Comparison of ENCODE assay signal across 9 cellular contexts in the genomic region with DNA sequence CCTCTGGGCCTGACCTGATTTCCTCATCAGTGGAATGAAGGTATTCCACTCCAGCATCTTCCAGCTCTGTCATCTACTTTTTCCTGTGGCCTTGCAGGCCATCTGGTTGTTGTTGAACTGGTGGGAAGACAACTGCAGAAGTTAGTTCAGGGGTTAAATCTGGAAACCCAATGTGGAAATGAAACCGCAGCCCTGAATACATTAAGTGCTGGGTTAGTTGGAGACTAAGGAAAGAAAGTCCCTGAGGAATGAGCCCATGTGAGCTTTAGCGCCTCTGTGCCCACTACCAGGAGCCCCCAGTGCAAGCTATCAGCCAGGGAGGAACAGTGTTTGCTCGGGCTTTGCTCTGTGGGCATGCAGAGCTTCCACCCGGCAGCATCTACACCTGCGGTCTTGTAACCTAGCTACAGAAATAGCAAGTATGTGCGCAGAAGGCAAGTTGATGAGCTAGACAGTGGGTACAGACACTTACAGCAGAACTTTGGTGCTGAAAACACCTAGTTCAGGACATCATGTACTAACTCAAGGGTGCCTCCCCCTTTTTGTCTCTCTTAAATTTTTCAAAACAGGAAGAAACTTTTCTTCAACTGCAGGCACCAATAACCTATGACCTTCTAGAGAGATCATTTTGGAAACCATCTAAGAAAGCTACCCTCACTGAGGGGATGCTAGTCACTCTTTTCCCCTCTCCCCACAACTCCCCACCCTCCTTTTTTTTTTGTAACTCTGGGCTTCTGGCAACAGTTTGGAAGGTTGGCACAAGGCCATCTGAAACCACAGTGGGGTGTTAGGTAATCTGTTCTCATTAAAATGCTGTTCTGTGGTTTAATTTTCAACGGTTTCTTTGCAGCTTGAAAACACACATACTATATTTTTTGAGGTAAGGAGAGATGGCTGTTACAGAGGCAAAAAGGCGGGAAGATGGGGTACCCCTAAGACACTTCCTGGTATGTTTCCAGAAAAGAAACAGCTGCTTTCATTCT. TPM values are rescaled to one million over a fixed set of nuclear protein-coding genes. Genes with fewer than 3 reads are reported as not detected.
A peak's percentile ranks its signal among the peaks of the same experiment; 100 is the strongest.
DNase-seq lines count a peak whose midpoint lies in the region; ATAC-seq and TF ChIP-seq lines count a peak whose summit lies in the region.
"Had no signal": no experiment of that assay in that cellular context is flagged by ENCODE, and none has a peak within 500 bp of the region (broad histone marks: within the 10 kb centered on the region; RNA-seq: fewer than 3 reads in every experiment).

No MANE protein-coding gene starts in this region.

- peak overlapping the region in 1 of 2 donors; percentile 18 for H3K4me3 ChIP-seq in CD4-positive, alpha-beta memory T cell (ENCODE audit: low read length in 2 of 2)
- H3K4me3 ChIP-seq in hepatocyte = no peak overlapping the region
- H3K4me3 ChIP-seq: adrenal gland had no signal

- intact Hi-C loops in CD4-positive, alpha-beta memory T cell (cut with micrococcal nuclease) = loop anchor here (1.0 to 10.0 kb wide), 11 partner anchors 18 to 1469 kb away; partner anchors contain the start of genes CCNT2, CXCR4, DARS1 and R3HDM1

- H3K27ac ChIP-seq in CD4-positive, alpha-beta memory T cell (ENCODE audit: low read depth, low read length) = peak overlapping the region; percentile 95
- H3K27ac ChIP-seq in hepatocyte = no peak overlapping the region

- peak overlapping the region; percentile 70 to 92 (median 80) for H3K4me3 Mint-ChIP-seq in CD4-positive, alpha-beta memory T cell
- peak overlapping the region; percentile 85 for H3K4me3 Mint-ChIP-seq in T-helper 17 cell

- no peaks in the 10 kb centered on the region for H3K27me3 Mint-ChIP-seq in CD4-positive, alpha-beta memory T cell
- H3K27me3 Mint-ChIP-seq in T-helper 17 cell = no peaks in the 10 kb centered on the region

- H3K36me3 Mint-ChIP-seq in CD4-positive, alpha-beta memory T cell = peaks cover 0 to 7% of the 10 kb centered on the region in 2 donors
- H3K36me3 Mint-ChIP-seq in T-helper 17 cell (ENCODE audit: low read depth) = no peaks in the 10 kb centered on the region

- peaks cover 0 to 5% (median 0%) of the 10 kb centered on the region in 8 donors for H3K9me3 Mint-ChIP-seq in CD4-positive, alpha-beta memory T cell

- H3K9me2 ChIP-seq in hepatocyte (replicated peaks; ENCODE audit: insufficient read depth) = no peaks in the 10 kb centered on the region

- CTCF ChIA-PET in CD4-positive, alpha-beta memory T cell (lab: Charles Lee; ENCODE audit: partially characterized antibody) = interaction anchor here (0.7 to 3.7 kb wide), 22 partner anchors 9 to 248 kb away, joined by 3 to 24 read pairs (median 5); partner anchors contain the start of genes CXCR4 and DARS1

- no peaks in the 10 kb centered on the region for H4K20me1 ChIP-seq in hepatocyte (ENCODE audit: insufficient read depth, poor library complexity, severe bottlenecking)

- peaks cover 98% of the 10 kb centered on the region for H3K4me1 ChIP-seq in CD4-positive, alpha-beta memory T cell (ENCODE audit: insufficient read depth, low read length)
- no peaks in the 10 kb centered on the region for H3K4me1 ChIP-seq in hepatocyte (ENCODE audit: insufficient read depth)

- WGBS in hepatocyte (ENCODE audit: low lambda C conversion rate, missing lambda C conversion rate) = 85% methylated on average over 8 of the region's 8 CpGs

- DNase-seq in CD4-positive, alpha-beta memory T cell = peak; percentile 93 to 96 (median 95)
- DNase-seq in T-helper 17 cell = peak; percentile 31 to 74 (median 67)
- peak; percentile 28 for DNase-seq in cerebellar cortex (ENCODE audit: low spot score)
- peak; percentile 61 to 64 for DNase-seq in stimulated activated CD8-positive, alpha-beta memory T cell treated with anti-CD3 and anti-CD28 coated beads, Interleukin-2, amount 100 ng/mL, for 1 hour (ENCODE audit: low read depth in 2 of 2)
- DNase-seq in SK-N-DZ (ENCODE audit: low spot score) = no peak
- DNase-seq in hepatocyte (ENCODE audit: low spot score) = no peak

- POLR2A ChIA-PET in CD4-positive, alpha-beta memory T cell (lab: Charles Lee; ENCODE audit: partially characterized antibody) = interaction anchor here (0.6 to 13.9 kb wide), 56 partner anchors 9 to 395 kb away, joined by 3 to 599 read pairs (median 4); partner anchors contain the start of genes CXCR4, DARS1 and UBXN4

- peak overlapping the region; percentile 96 to 100 (median 99) for H3K27ac Mint-ChIP-seq in CD4-positive, alpha-beta memory T cell
- H3K27ac Mint-ChIP-seq in T-helper 17 cell = peak overlapping the region; percentile 97

- peak; percentile 35 for ATAC-seq in GM19467 (IDR thresholded peaks at IDR 0.05; ENCODE audit: unreplicated experiment)
- peak; percentile 35 for ATAC-seq in HG03558 (IDR thresholded peaks at IDR 0.05; ENCODE audit: extremely low read depth, unreplicated experiment)
- peak; percentile 73 for ATAC-seq in T-helper 17 cell

- H3K27me3 ChIP-seq in CD4-positive, alpha-beta memory T cell (ENCODE audit: insufficient read depth, low read length) = no peaks in the 10 kb centered on the region
- no peaks in the 10 kb centered on the region for H3K27me3 ChIP-seq in hepatocyte
- H3K27me3 ChIP-seq: adrenal gland had no signal

- TF ChIP-seq CTCF in hepatocyte (IDR thresholded peaks at IDR 0.05; ENCODE audit: poor library complexity) = no peak

- H3K9me3 ChIP-seq in CD4-positive, alpha-beta memory T cell (ENCODE audit: control insufficient read depth in 1 of 2, low read length in 2 of 2) = no peaks in the 10 kb centered on the region
- no peaks in the 10 kb centered on the region for H3K9me3 ChIP-seq in T-helper 17 cell (ENCODE audit: control insufficient read depth, low read length, poor library complexity, severe bottlenecking)
- H3K9me3 ChIP-seq in hepatocyte (ENCODE audit: low read depth) = no peaks in the 10 kb centered on the region
- H3K9me3 ChIP-seq: adrenal gland had no signal

- H2AFZ ChIP-seq in hepatocyte = no peak overlapping the region

- peaks cover 72 to 98% (median 89%) of the 10 kb centered on the region in 4 donors for H3K4me1 Mint-ChIP-seq in CD4-positive, alpha-beta memory T cell
- peaks cover 73% of the 10 kb centered on the region for H3K4me1 Mint-ChIP-seq in T-helper 17 cell

- no peaks in the 10 kb centered on the region for H3K36me3 ChIP-seq in CD4-positive, alpha-beta memory T cell (ENCODE audit: insufficient read depth, low read length)
- H3K36me3 ChIP-seq in hepatocyte (replicated peaks; ENCODE audit: insufficient read depth, low read depth) = no peaks in the 10 kb centered on the region
- H3K36me3 ChIP-seq: adrenal gland had no signal

- no peak overlapping the region for H3K4me2 ChIP-seq in hepatocyte

- H3K79me2 ChIP-seq in hepatocyte = no peaks in the 10 kb centered on the region

RNA-seq across cellular contexts. Expression of gene CXCR4, which starts 18.3 kb away (rescaled TPM):
- total RNA-seq in CD4-positive, alpha-beta memory T cell = 100 to 1,000 TPM; 306 to 308 TPM
- polyA plus RNA-seq in CD4-positive, alpha-beta memory T cell = 1,000 to 10,000 TPM in 1 of 2 donors, 100 to 1,000 TPM in 1; 368 to 1,556 TPM
- total RNA-seq in T-helper 17 cell (1,000 to 10,000 TPM; 1,189 to 1,429 TPM), hepatocyte (6.2 and 6.4 TPM in 2 replicates)
- 33.9 and 37.3 TPM in 2 replicates for polyA plus RNA-seq in SK-N-DZ (2014; cell fraction: cytosol; rRNA removed)
- 21.7 and 22.2 TPM in 2 replicates for polyA plus RNA-seq in SK-N-DZ (2014; cell fraction: nucleus; rRNA removed)
- polyA plus RNA-seq in hepatocyte = 2.4 and 3.8 TPM in 2 replicates

Comparison
In these comparisons a context has a peak if more than half of its experiments do, and no peak if none do; other contexts are left out.
1. DNase-seq: peak in CD4-positive, alpha-beta memory T cell (5 of 5), T-helper 17 cell (3 of 3), cerebellar cortex (single experiment) and stimulated activated CD8-positive, alpha-beta memory T cell treated with anti-CD3 and anti-CD28 coated beads, Interleukin-2, amount 100 ng/mL, for 1 hour (2 of 2); none in SK-N-DZ (single experiment) and hepatocyte (single experiment).
2. RNA of gene CXCR4, which starts 18.3 kb away (total RNA-seq): 1,189 to 1,429 TPM in T-helper 17 cell and 306 to 308 TPM in CD4-positive, alpha-beta memory T cell; 6.2 to 6.4 TPM in hepatocyte; every median in the first group is over 10 times any median in the second.
3. Peak in every context shown above with its lines, with median percentiles within 50 percentile points of each other: ATAC-seq.